In genomic region chr15:44535509-44536297, GRCh38 we compare ENCODE assay signal across 8 cellular contexts. TPM values are rescaled to one million over a fixed set of nuclear protein-coding genes. Genes with fewer than 3 reads are reported as not detected.
DNase-seq lines count a peak whose midpoint lies in the region; ATAC-seq and TF ChIP-seq lines count a peak whose summit lies in the region.

No MANE protein-coding gene starts in this region.

- H3K79me2 ChIP-seq in SU-DHL-6 (ENCODE audit: insufficient read depth, low read length) = peaks cover 34% of the 10 kb centered on the region

- H3K4me2 ChIP-seq in SU-DHL-6 (ENCODE audit: low read depth, low read length, poor library complexity, severe bottlenecking) = peak overlapping the region; percentile 77

- H3K4me3 ChIP-seq in SU-DHL-6 (ENCODE audit: insufficient read depth, low read length, poor library complexity, severe bottlenecking) = peak overlapping the region; percentile 63

- ATAC-seq in GM18517 (IDR thresholded peaks at IDR 0.05; ENCODE audit: unreplicated experiment) = peak; percentile 3

- peak; percentile 21 for DNase-seq in cerebellum (ENCODE audit: low spot score)
- peak; percentile 27 for DNase-seq in medulla oblongata (ENCODE audit: extremely low spot score)
- DNase-seq in substantia nigra (lab: John Stamatoyannopoulos, UW) = peak in 7 of 49 donors; percentile 2 to 33 (median 12)
- no peak for DNase-seq in GM20000 (ENCODE audit: low spot score)
- DNase-seq in NCI-H1694 treated with DMSO at 0.1 percent for 48 hours (lab: John Stamatoyannopoulos, UW) = no peak

- no peak for TF ChIP-seq CTCF in 22Rv1 (IDR thresholded peaks at IDR 0.05)
- TF ChIP-seq CTCF in SU-DHL-6 (IDR thresholded peaks at IDR 0.05; ENCODE audit: insufficient read depth, low read length, poor library complexity, severe bottlenecking) = no peak
- no peak for TF ChIP-seq CTCF in GM20000 (IDR thresholded peaks at IDR 0.05; ENCODE audit: extremely low read depth, missing control alignments)

- H3K27ac ChIP-seq in 22Rv1 (peak overlapping the region; percentile 96), SU-DHL-6 (ENCODE audit: low read depth, low read length) (peak overlapping the region; percentile 42), substantia nigra (ENCODE audit: low read depth, low read length, poor library complexity, severe bottlenecking) (peak overlapping the region; percentile 96)

- peak overlapping the region; percentile 76 for H2AFZ ChIP-seq in SU-DHL-6 (ENCODE audit: low read depth, low read length, severe bottlenecking)

- H3K27me3 ChIP-seq in SU-DHL-6 (ENCODE audit: low read length) = no peaks in the 10 kb centered on the region

- peaks cover 11% of the 10 kb centered on the region for H3F3A ChIP-seq in SU-DHL-6 (ENCODE audit: insufficient read depth)

- no peaks in the 10 kb centered on the region for H3K9me3 ChIP-seq in SU-DHL-6 (ENCODE audit: insufficient read depth, low read length)

- no peaks in the 10 kb centered on the region for H3K9me2 ChIP-seq in SU-DHL-6 (replicated peaks; ENCODE audit: insufficient read depth, low read length)

- H4K20me1 ChIP-seq in SU-DHL-6 (ENCODE audit: low read depth, low read length) = peaks cover 7% of the 10 kb centered on the region; the same call in 1 of the 2 replicates

- H3K36me3 ChIP-seq in SU-DHL-6 (ENCODE audit: low read length) = peaks cover 8% of the 10 kb centered on the region

- H3K9ac ChIP-seq in SU-DHL-6 (ENCODE audit: low read length) = peak overlapping the region; percentile 99

RNA-seq across cellular contexts. Expression of gene EIF3J, which starts 1.2 kb away (rescaled TPM):
- total RNA-seq in cerebellum = 50.4 TPM

Comparison
In these comparisons a context has a peak if more than half of its experiments do, and no peak if none do; other contexts are left out.
1. H3K27ac ChIP-seq: peak in every context shown above with its lines; median percentile 96 in 22Rv1; 96 in substantia nigra; 42 in SU-DHL-6.
2. DNase-seq: peak in cerebellum (single experiment) and medulla oblongata (single experiment); none in GM20000 (single experiment) and NCI-H1694 treated with DMSO at 0.1 percent for 48 hours (single experiment).